Comparison of ENCODE assay signal across 11 cellular contexts in the genomic region with DNA sequence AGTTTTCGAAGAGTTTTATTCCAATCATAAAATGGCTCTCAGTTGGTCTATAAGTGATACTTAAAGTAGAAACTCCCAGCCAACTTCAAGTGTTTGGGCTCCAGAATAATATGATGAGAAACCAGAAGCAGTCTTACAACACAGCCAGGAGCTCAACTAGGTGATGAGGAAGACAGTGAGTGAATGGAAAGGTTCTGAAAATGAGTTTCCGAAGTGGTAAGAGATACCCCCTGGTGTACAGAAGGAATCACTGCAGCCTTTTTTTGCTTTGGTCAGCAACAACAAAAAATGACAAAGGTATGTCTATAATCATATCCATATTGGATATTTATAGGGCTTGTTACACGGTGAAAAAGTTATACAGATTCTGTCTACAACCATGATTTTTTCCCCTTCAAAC. TPM values are rescaled to one million over a fixed set of nuclear protein-coding genes. Genes with fewer than 3 reads are reported as not detected.
A peak's percentile ranks its signal among the peaks of the same experiment; 100 is the strongest.
DNase-seq lines count a peak whose midpoint lies in the region; ATAC-seq, FAIRE-seq and TF ChIP-seq lines count a peak whose summit lies in the region.
"Had no signal": no experiment of that assay in that cellular context is flagged by ENCODE, and none has a peak within 500 bp of the region (broad histone marks: within the 10 kb centered on the region; RNA-seq: fewer than 3 reads in every experiment).

No MANE protein-coding gene starts in this region.

- H2AFZ ChIP-seq in keratinocyte (ENCODE audit: control insufficient read depth, low read length) = no peak overlapping the region

- H3K9ac ChIP-seq in keratinocyte (ENCODE audit: control insufficient read depth, extremely low read depth, insufficient read depth, low read length) = no peak overlapping the region

- CTCF ChIA-PET in Caco-2 (lab: Charles Lee) = interaction anchor here (0.6 to 0.7 kb wide), 2 partner anchors 122 to 247 kb away, joined by 3 to 4 read pairs; a partner anchor contains a TSS
- CTCF ChIA-PET in activated naive CD4-positive, alpha-beta T cell treated with anti-CD3 and anti-CD28 coated beads for 36 hours (lab: Charles Lee) = no interaction called here

- H3K4me2 ChIP-seq in keratinocyte (ENCODE audit: control insufficient read depth, extremely low read depth, insufficient read depth, low read depth, low read length) = no peak overlapping the region

- H3K4me1 Mint-ChIP-seq in Caco-2 (ENCODE audit: low read depth, unreplicated experiment) = no peaks in the 10 kb centered on the region
- H3K4me1 Mint-ChIP-seq in activated naive CD4-positive, alpha-beta T cell treated with anti-CD3 and anti-CD28 coated beads for 36 hours (ENCODE audit: low read depth) = no peaks in the 10 kb centered on the region

- peak; percentile 34 to 62 for TF ChIP-seq CTCF in Caco-2 (IDR thresholded peaks at IDR 0.05; ENCODE audit: insufficient read depth in 1 of 2, low read depth in 1 of 2, low read length in 1 of 2, severe bottlenecking in 1 of 2, unreplicated experiment in 1 of 2)
- TF ChIP-seq CTCF in keratinocyte (optimal IDR thresholded peaks at IDR 0.05 in 1 of 3, IDR thresholded peaks at IDR 0.05 in 1 of 3, conservative IDR thresholded peaks at IDR 0.05 in 1 of 3; ENCODE audit: extremely low read depth in 1 of 3, insufficient read depth in 2 of 3, low read length in 3 of 3) = peak; percentile 48 to 75 (median 56)

- no peak overlapping the region for H3K27ac Mint-ChIP-seq in Caco-2 (ENCODE audit: unreplicated experiment)
- no peak overlapping the region for H3K27ac Mint-ChIP-seq in activated naive CD4-positive, alpha-beta T cell treated with anti-CD3 and anti-CD28 coated beads for 36 hours

- H4K20me1 ChIP-seq in keratinocyte (ENCODE audit: control insufficient read depth, extremely low read depth, insufficient read depth, low read length) = no peaks in the 10 kb centered on the region

- H3K4me1 ChIP-seq in Caco-2 (no peaks in the 10 kb centered on the region), keratinocyte (ENCODE audit: control insufficient read depth, extremely low read depth, insufficient read depth, low read length) (no peaks in the 10 kb centered on the region)

- H3K79me2 ChIP-seq in keratinocyte (ENCODE audit: control insufficient read depth, insufficient read depth, low read length) = no peaks in the 10 kb centered on the region

- DNase-seq in Caco-2 (peak in 1 of 2 experiments; percentile 14), KG1 (lab: John Stamatoyannopoulos, UW) (peak; percentile 29), SKM-1 (lab: John Stamatoyannopoulos, UW; ENCODE audit: unreplicated experiment) (peak; percentile 11), keratinocyte (ENCODE audit: low read depth, low spot score) (no peak), amniotic stem cell (lab: John Stamatoyannopoulos, UW) (no peak)
- no peak for DNase-seq in activated naive CD4-positive, alpha-beta T cell treated with anti-CD3 and anti-CD28 coated beads for 36 hours
- DNase-seq in activated CD4-positive, alpha-beta T cell treated with anti-CD3 and anti-CD28 coated beads for 4 hours = no peak
- DNase-seq: cerebellar nuclear complex had no signal

- no peaks in the 10 kb centered on the region for H3K9me3 Mint-ChIP-seq in Caco-2 (ENCODE audit: unreplicated experiment)
- no peaks in the 10 kb centered on the region for H3K9me3 Mint-ChIP-seq in activated naive CD4-positive, alpha-beta T cell treated with anti-CD3 and anti-CD28 coated beads for 36 hours

- no peak for ATAC-seq in GM18511 (IDR thresholded peaks at IDR 0.05; ENCODE audit: unreplicated experiment)

- no peaks in the 10 kb centered on the region for H3K9me3 ChIP-seq in Caco-2
- H3K9me3 ChIP-seq in keratinocyte (ENCODE audit: control insufficient read depth, low read depth, low read length) = no peaks in the 10 kb centered on the region

- no peaks in the 10 kb centered on the region for H3K27me3 ChIP-seq in Caco-2 (replicated peaks; ENCODE audit: control insufficient read depth, insufficient read depth, low read length)
- H3K27me3 ChIP-seq in keratinocyte (ENCODE audit: control insufficient read depth, extremely low read depth, insufficient read depth, low read length) = no peaks in the 10 kb centered on the region

- dilution Hi-C loops in keratinocyte (cut with MboI; ENCODE audit: extremely low pct_ligation_motif_present, low sequenced_read_pairs) = no loop called here

- H3K27me3 Mint-ChIP-seq in Caco-2 (ENCODE audit: insufficient read depth, unreplicated experiment) = peaks cover 3% of the 10 kb centered on the region
- peaks cover 5% of the 10 kb centered on the region for H3K27me3 Mint-ChIP-seq in activated naive CD4-positive, alpha-beta T cell treated with anti-CD3 and anti-CD28 coated beads for 36 hours (ENCODE audit: low read depth)

- H3K4me3 Mint-ChIP-seq in Caco-2 (ENCODE audit: unreplicated experiment) = no peak overlapping the region
- no peak overlapping the region for H3K4me3 Mint-ChIP-seq in activated naive CD4-positive, alpha-beta T cell treated with anti-CD3 and anti-CD28 coated beads for 36 hours

- intact Hi-C loops in Caco-2 (cut with micrococcal nuclease; ENCODE audit: unreplicated experiment) = loop anchor here (1.0 kb wide), 1 partner anchor 122 kb away; no protein-coding TSS in a partner anchor
- intact Hi-C loops in activated naive CD4-positive, alpha-beta T cell treated with anti-CD3 and anti-CD28 coated beads for 36 hours (cut with micrococcal nuclease) = no loop called here

- H3K36me3 ChIP-seq in Caco-2 (ENCODE audit: control insufficient read depth, insufficient read depth, low read length) = no peaks in the 10 kb centered on the region
- no peaks in the 10 kb centered on the region for H3K36me3 ChIP-seq in keratinocyte (ENCODE audit: control insufficient read depth in 2 of 2, extremely low read depth in 1 of 2, insufficient read depth in 2 of 2, low read length in 2 of 2)

- H3K4me3 ChIP-seq in Caco-2 (ENCODE audit: low read depth, low read length) (no peak overlapping the region), keratinocyte (ENCODE audit: control insufficient read depth in 2 of 3, extremely low read depth in 1 of 3, insufficient read depth in 2 of 3, low read depth in 1 of 3, low read length in 3 of 3) (no peak overlapping the region)

- no peaks in the 10 kb centered on the region for H3K36me3 Mint-ChIP-seq in Caco-2 (ENCODE audit: insufficient read depth, unreplicated experiment)
- H3K36me3 Mint-ChIP-seq in activated naive CD4-positive, alpha-beta T cell treated with anti-CD3 and anti-CD28 coated beads for 36 hours (ENCODE audit: low read depth) = no peaks in the 10 kb centered on the region

- H3K27ac ChIP-seq in keratinocyte (ENCODE audit: control insufficient read depth, insufficient read depth, low read length) = no peak overlapping the region

- FAIRE-seq in keratinocyte (lab: Jason Lieb, UNC) = no peak

- POLR2A ChIA-PET in Caco-2 (lab: Charles Lee) = no interaction called here

- BruUV-seq in Caco-2 (replicated peaks; lab: Mats Ljungman, UMichigan) = no TSS peak

- H3K9me1 ChIP-seq in keratinocyte (ENCODE audit: control insufficient read depth, extremely low read depth, insufficient read depth, low read length) = no peaks in the 10 kb centered on the region

RNA-seq across cellular contexts. Expression of a gene that starts 16.5 kb away (rescaled TPM):
- total RNA-seq in Caco-2 (2022) = not detected in 2 replicates
- 0.44 to 0.72 TPM in 2 of 3 replicates, not detected in the other for polyA plus RNA-seq in keratinocyte
- polyA plus RNA-seq in keratinocyte (2011; ENCODE audit: low read depth) = 9.9 TPM
- polyA plus RNA-seq in keratinocyte (2011; cell fraction: cytosol; rRNA removed) = 0.77 and 1.5 TPM in 2 replicates
- 14.1 and 27.4 TPM in 2 replicates for polyA plus RNA-seq in keratinocyte (2011; cell fraction: nucleus; rRNA removed)
- polyA plus RNA-seq in keratinocyte (2012; ENCODE audit: low replicate concordance) = 12.3 TPM in 1 of 2 replicates, not detected in the other
- 1.7 to 2.0 TPM in 2 of 3 replicates, not detected in the other for polyA minus RNA-seq in keratinocyte
- polyA minus RNA-seq in keratinocyte (2011; cell fraction: cytosol; rRNA and poly(A)+ RNA removed) = not detected
- 2.0 and 4.9 TPM in 2 replicates for polyA minus RNA-seq in keratinocyte (2011; cell fraction: nucleus; rRNA and poly(A)+ RNA removed)
- total RNA-seq in activated naive CD4-positive, alpha-beta T cell treated with anti-CD3 and anti-CD28 coated beads for 36 hours = not detected
- total RNA-seq: activated CD8-positive, alpha-beta memory T cell treated with anti-CD3 and anti-CD28 coated beads for 36 hours; RPMI7951 had no signal

RNA-seq across cellular contexts. Expression of a gene that starts 23.5 kb away (rescaled TPM):
- not detected in 2 replicates for total RNA-seq in Caco-2 (2022)
- not detected in 3 replicates for polyA plus RNA-seq in keratinocyte
- not detected for polyA plus RNA-seq in keratinocyte (2011; ENCODE audit: low read depth)
- polyA plus RNA-seq in keratinocyte (2011; cell fraction: cytosol; rRNA removed) = not detected in 2 replicates
- polyA plus RNA-seq in keratinocyte (2011; cell fraction: nucleus; rRNA removed) = not detected in 2 replicates
- not detected in 2 replicates for polyA plus RNA-seq in keratinocyte (2012; ENCODE audit: low replicate concordance)
- polyA minus RNA-seq in keratinocyte = not detected in 3 replicates
- polyA minus RNA-seq in keratinocyte (2011; cell fraction: cytosol; rRNA and poly(A)+ RNA removed) = not detected
- polyA minus RNA-seq in keratinocyte (2011; cell fraction: nucleus; rRNA and poly(A)+ RNA removed) = not detected in 2 replicates
- total RNA-seq in activated naive CD4-positive, alpha-beta T cell treated with anti-CD3 and anti-CD28 coated beads for 36 hours = not detected
- total RNA-seq: activated CD8-positive, alpha-beta memory T cell treated with anti-CD3 and anti-CD28 coated beads for 36 hours; RPMI7951 had no signal

RNA-seq across cellular contexts. Expression of a gene that starts 23.6 kb away (rescaled TPM):
- total RNA-seq in Caco-2 (2022) = not detected in 2 replicates
- polyA plus RNA-seq in keratinocyte = not detected in 3 replicates
- not detected for polyA plus RNA-seq in keratinocyte (2011; ENCODE audit: low read depth)
- not detected in 2 replicates for polyA plus RNA-seq in keratinocyte (2011; cell fraction: cytosol; rRNA removed)
- not detected in 2 replicates for polyA plus RNA-seq in keratinocyte (2011; cell fraction: nucleus; rRNA removed)
- polyA plus RNA-seq in keratinocyte (2012; ENCODE audit: low replicate concordance) = not detected in 2 replicates
- polyA minus RNA-seq in keratinocyte = not detected in 3 replicates
- polyA minus RNA-seq in keratinocyte (2011; cell fraction: cytosol; rRNA and poly(A)+ RNA removed) = not detected
- not detected in 2 replicates for polyA minus RNA-seq in keratinocyte (2011; cell fraction: nucleus; rRNA and poly(A)+ RNA removed)
- total RNA-seq in activated naive CD4-positive, alpha-beta T cell treated with anti-CD3 and anti-CD28 coated beads for 36 hours = not detected
- total RNA-seq: activated CD8-positive, alpha-beta memory T cell treated with anti-CD3 and anti-CD28 coated beads for 36 hours; RPMI7951 had no signal

RNA-seq across cellular contexts. Expression of a gene that starts 28.1 kb away (rescaled TPM):
- not detected in 2 replicates for total RNA-seq in Caco-2 (2022)
- not detected in 3 replicates for polyA plus RNA-seq in keratinocyte
- not detected for polyA plus RNA-seq in keratinocyte (2011; ENCODE audit: low read depth)
- polyA plus RNA-seq in keratinocyte (2011; cell fraction: cytosol; rRNA removed) = not detected in 2 replicates
- not detected in 2 replicates for polyA plus RNA-seq in keratinocyte (2011; cell fraction: nucleus; rRNA removed)
- not detected in 2 replicates for polyA plus RNA-seq in keratinocyte (2012; ENCODE audit: low replicate concordance)
- not detected in 3 replicates for polyA minus RNA-seq in keratinocyte
- polyA minus RNA-seq in keratinocyte (2011; cell fraction: cytosol; rRNA and poly(A)+ RNA removed) = not detected
- not detected in 2 replicates for polyA minus RNA-seq in keratinocyte (2011; cell fraction: nucleus; rRNA and poly(A)+ RNA removed)
- not detected for total RNA-seq in activated naive CD4-positive, alpha-beta T cell treated with anti-CD3 and anti-CD28 coated beads for 36 hours
- total RNA-seq: activated CD8-positive, alpha-beta memory T cell treated with anti-CD3 and anti-CD28 coated beads for 36 hours; RPMI7951 had no signal

RNA-seq across cellular contexts. Expression of a gene that starts 33.3 kb away (rescaled TPM):
- total RNA-seq in Caco-2 (2022) = not detected in 2 replicates
- polyA plus RNA-seq in keratinocyte = not detected in 3 replicates
- not detected for polyA plus RNA-seq in keratinocyte (2011; ENCODE audit: low read depth)
- not detected in 2 replicates for polyA plus RNA-seq in keratinocyte (2011; cell fraction: cytosol; rRNA removed)
- not detected in 2 replicates for polyA plus RNA-seq in keratinocyte (2011; cell fraction: nucleus; rRNA removed)
- polyA plus RNA-seq in keratinocyte (2012; ENCODE audit: low replicate concordance) = not detected in 2 replicates
- not detected in 3 replicates for polyA minus RNA-seq in keratinocyte
- not detected for polyA minus RNA-seq in keratinocyte (2011; cell fraction: cytosol; rRNA and poly(A)+ RNA removed)
- not detected in 2 replicates for polyA minus RNA-seq in keratinocyte (2011; cell fraction: nucleus; rRNA and poly(A)+ RNA removed)
- total RNA-seq in activated naive CD4-positive, alpha-beta T cell treated with anti-CD3 and anti-CD28 coated beads for 36 hours = not detected
- total RNA-seq: activated CD8-positive, alpha-beta memory T cell treated with anti-CD3 and anti-CD28 coated beads for 36 hours; RPMI7951 had no signal

Comparison
In these comparisons a context has a peak if more than half of its experiments do, and no peak if none do; other contexts are left out.
1. DNase-seq: peak in KG1 (single experiment) and SKM-1 (single experiment); none in keratinocyte (single experiment), activated naive CD4-positive, alpha-beta T cell treated with anti-CD3 and anti-CD28 coated beads for 36 hours (single experiment), amniotic stem cell (single experiment) and activated CD4-positive, alpha-beta T cell treated with anti-CD3 and anti-CD28 coated beads for 4 hours (0 of 2).